Comparison of ENCODE assay signal across 8 cellular contexts in the genomic region with DNA sequence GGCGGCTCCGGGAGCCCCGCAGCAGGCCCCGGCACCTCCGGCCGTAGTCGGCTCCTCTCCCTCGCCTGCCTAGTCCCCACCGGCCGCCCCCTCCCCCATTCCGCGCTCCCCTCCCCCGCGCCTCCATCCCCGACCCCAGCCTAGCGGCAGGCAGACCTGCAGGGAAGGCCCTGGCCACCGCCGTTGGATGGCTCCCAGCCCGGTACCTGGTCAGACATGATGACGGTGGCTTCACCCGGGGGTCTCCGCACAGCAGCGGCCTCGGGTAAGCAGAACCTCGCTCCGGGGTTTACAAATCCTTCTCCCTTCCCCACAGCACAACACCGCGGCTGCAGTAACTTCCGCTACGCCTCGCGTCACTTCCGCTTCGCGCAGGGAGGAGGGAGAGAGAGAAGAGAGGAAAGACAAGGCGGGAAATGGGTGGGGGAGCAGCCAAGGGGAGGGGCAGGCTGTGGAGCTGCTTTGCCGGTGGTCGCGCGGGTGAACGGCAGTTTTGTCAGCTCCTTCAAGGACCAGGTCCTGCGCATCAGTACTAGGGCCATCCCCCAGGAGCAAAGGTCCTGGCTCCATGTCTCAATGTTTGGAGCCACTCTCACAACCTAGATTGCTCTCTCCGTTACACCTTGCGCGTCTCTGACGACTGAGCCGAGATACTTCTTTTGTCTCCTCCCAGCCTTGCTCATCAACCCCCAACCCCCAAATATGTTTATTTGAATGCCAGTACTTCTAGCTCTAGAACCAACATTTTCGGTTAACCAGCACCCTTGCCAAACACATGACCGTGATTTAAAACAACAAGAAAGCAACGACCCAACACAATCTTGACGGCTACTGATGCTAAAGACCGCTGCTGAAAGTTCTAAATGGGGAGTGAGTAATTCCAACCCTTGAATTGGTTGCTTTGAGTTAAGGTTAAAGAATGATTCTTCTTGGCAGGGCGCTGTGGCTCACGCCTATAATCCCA. TPM values are rescaled to one million over a fixed set of nuclear protein-coding genes. Genes with fewer than 3 reads are reported as not detected.
DNase-seq lines count a peak whose midpoint lies in the region; ATAC-seq, FAIRE-seq and TF ChIP-seq lines count a peak whose summit lies in the region.

A gene (minus strand): TSS at position 364 of the 964 bp plus-strand sequence. CDS start 146 bp downstream, at position 218.

- no peaks in the 10 kb centered on the region for H3K9me2 ChIP-seq in Loucy (replicated peaks; ENCODE audit: low read depth, low read length)

- H3K27ac Mint-ChIP-seq in naive thymus-derived CD8-positive, alpha-beta T cell = peak within 1 kb of the TSS; percentile 95 to 100 (median 98)

- peak; percentile 70 for FAIRE-seq in H54 (lab: Jason Lieb, UNC)

- H4K20me1 ChIP-seq in Loucy (ENCODE audit: insufficient read depth, low read length, poor library complexity, severe bottlenecking) = peaks cover 39% of the 10 kb centered on the region

- H3K79me2 ChIP-seq in Loucy (ENCODE audit: insufficient read depth, low read length) = peaks cover 51% of the 10 kb centered on the region

- peak; percentile 92 to 93 for ATAC-seq in naive thymus-derived CD8-positive, alpha-beta T cell

- peaks cover 17 to 43% (median 40%) of the 10 kb centered on the region in 4 donors for H3K4me1 Mint-ChIP-seq in naive thymus-derived CD8-positive, alpha-beta T cell

- no peak for TF ChIP-seq CTCF in Loucy (conservative IDR thresholded peaks at IDR 0.05; ENCODE audit: low read length)

- peak; percentile 66 for TF ChIP-seq POLR2A in H54 (IDR thresholded peaks at IDR 0.05; ENCODE audit: low read depth, low read length)
- peak; percentile 92 for TF ChIP-seq POLR2A in Raji (IDR thresholded peaks at IDR 0.05; ENCODE audit: insufficient read depth, low read depth, low read length)

- POLR2A ChIA-PET in naive thymus-derived CD8-positive, alpha-beta T cell (lab: Charles Lee) = interaction anchor here (0.6 to 2.2 kb wide), 7 partner anchors 14 to 1375 kb away, joined by 3 to 25 read pairs (median 3); a partner anchor contains a TSS

- no peaks in the 10 kb centered on the region for H3K9me3 ChIP-seq in Loucy (ENCODE audit: insufficient read depth, low read depth, low read length)

- H3K27me3 Mint-ChIP-seq in naive thymus-derived CD8-positive, alpha-beta T cell = peaks cover 0 to 1% (median 0%) of the 10 kb centered on the region in 5 donors

- no peaks in the 10 kb centered on the region for H3K36me3 ChIP-seq in Loucy (ENCODE audit: insufficient read depth, low read length)

- H3F3A ChIP-seq in Loucy (ENCODE audit: low read depth) = no peaks in the 10 kb centered on the region

- no peaks in the 10 kb centered on the region for H3K9me3 Mint-ChIP-seq in naive thymus-derived CD8-positive, alpha-beta T cell

- peak within 1 kb of the TSS; percentile 90 for H3K9ac ChIP-seq in Loucy (ENCODE audit: low read depth, low read length, poor library complexity, severe bottlenecking)

- peaks cover 0 to 4% (median 2%) of the 10 kb centered on the region in 3 donors for H3K36me3 Mint-ChIP-seq in naive thymus-derived CD8-positive, alpha-beta T cell

- H3K4me2 ChIP-seq in Loucy (ENCODE audit: low read depth, low read length, poor library complexity, severe bottlenecking) = peak within 1 kb of the TSS; percentile 84

- H3K4me3 Mint-ChIP-seq in naive thymus-derived CD8-positive, alpha-beta T cell = peak within 1 kb of the TSS; percentile 96 to 99 (median 98)

- H3K4me1 ChIP-seq in Loucy (ENCODE audit: insufficient read depth, low read length, poor library complexity, severe bottlenecking) = peaks cover 21% of the 10 kb centered on the region

- peak within 1 kb of the TSS; percentile 88 for H2AFZ ChIP-seq in Loucy (ENCODE audit: low read length)

- H3K4me3 ChIP-seq in Loucy (ENCODE audit: low read length, poor library complexity, severe bottlenecking) = peak within 1 kb of the TSS; percentile 93

- DNase-seq in EL (peak; percentile 90), H54 (ENCODE audit: insufficient read length, low spot score) (peak; percentile 84), fibroblast of peridontal ligament (ENCODE audit: extremely low read depth) (peak; percentile 82)
- peak; percentile 86 for DNase-seq in activated T-helper 9 cell treated with anti-CD3 and anti-CD28 coated beads, Interleukin-2, amount 50 U/mL, for 16 hours (ENCODE audit: low read depth)
- DNase-seq in naive thymus-derived CD8-positive, alpha-beta T cell = peak; percentile 77 to 97 (median 92)
- DNase-seq in stimulated activated naive CD4-positive, alpha-beta T cell (lab: John Stamatoyannopoulos, UW) = peak; percentile 83 to 92 (median 90)

- H3K27me3 ChIP-seq in Loucy (ENCODE audit: insufficient read depth, low read length, poor library complexity, severe bottlenecking) = peaks cover 5% of the 10 kb centered on the region

RNA-seq across cellular contexts. Expression of the gene that starts here (rescaled TPM):
- total RNA-seq in naive thymus-derived CD8-positive, alpha-beta T cell = 10 to 100 TPM; 53.0 to 57.7 TPM
- polyA plus RNA-seq in naive thymus-derived CD8-positive, alpha-beta T cell = 100 to 1,000 TPM; 136 to 166 (median 164) TPM

Comparison
In these comparisons a context has a peak if more than half of its experiments do, and no peak if none do; other contexts are left out.
1. Peak in every context shown above with its lines: DNase-seq, ATAC-seq and H3K4me3 ChIP-seq.